ENCODE assay signal across 8 cellular contexts in the genomic region with DNA sequence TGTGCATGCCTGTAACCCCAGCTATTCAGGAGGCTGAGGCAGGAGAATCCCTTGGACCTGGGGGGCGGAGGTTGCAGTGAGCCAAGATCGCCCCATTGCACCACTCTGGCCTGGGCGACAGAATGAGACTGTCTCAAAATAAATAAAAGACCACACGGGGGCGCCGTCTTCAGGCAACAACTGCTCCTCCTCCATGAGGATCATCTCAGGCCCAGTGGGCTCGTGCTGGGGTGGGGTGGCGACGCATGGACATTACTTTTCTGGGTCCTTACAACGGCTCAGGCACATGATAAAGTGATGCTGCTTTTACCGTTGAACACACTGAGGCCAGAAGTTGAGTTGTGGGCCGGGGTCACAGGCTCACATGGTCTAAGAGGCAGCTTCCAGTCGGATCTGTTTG. TPM values are rescaled to one million over a fixed set of nuclear protein-coding genes. Genes with fewer than 3 reads are reported as not detected.
DNase-seq lines count a peak whose midpoint lies in the region; ATAC-seq and TF ChIP-seq lines count a peak whose summit lies in the region.

No MANE protein-coding gene starts in this region.

- H3K4me3 Mint-ChIP-seq in naive thymus-derived CD8-positive, alpha-beta T cell = peak overlapping the region in 3 of 10 donors; percentile 12 to 23 (median 18)

- H3K4me1 Mint-ChIP-seq in naive thymus-derived CD8-positive, alpha-beta T cell = peaks cover 26 to 65% (median 50%) of the 10 kb centered on the region in 4 donors

- H3K27me3 Mint-ChIP-seq in naive thymus-derived CD8-positive, alpha-beta T cell = peaks cover 3 to 27% (median 3%) of the 10 kb centered on the region in 5 donors

- H3K36me3 Mint-ChIP-seq in naive thymus-derived CD8-positive, alpha-beta T cell = no peaks in the 10 kb centered on the region

- no peaks in the 10 kb centered on the region for H3K9me3 Mint-ChIP-seq in naive thymus-derived CD8-positive, alpha-beta T cell

- peak; percentile 48 for TF ChIP-seq CTCF in BJ (IDR thresholded peaks at IDR 0.05; ENCODE audit: insufficient read depth, low read depth, low read length)
- TF ChIP-seq CTCF in GM13977 (IDR thresholded peaks at IDR 0.05; ENCODE audit: extremely low read depth, insufficient read depth, missing control alignments) = peak; percentile 63
- peak; percentile 68; the same call in 1 of the 2 replicates for TF ChIP-seq CTCF in Panc1 (IDR thresholded peaks at IDR 0.05)
- TF ChIP-seq CTCF in ascending aorta (IDR thresholded peaks at IDR 0.05) = peak in 1 of 3 experiments; percentile 27

- CTCF ChIA-PET in BJ (lab: Yijun Ruan, JAX) = interaction anchor here (0.6 to 1.3 kb wide), 5 partner anchors 11 to 589 kb away, joined by 3 read pairs; no protein-coding TSS in a partner anchor
- CTCF ChIA-PET in Panc1 (lab: Charles Lee) = interaction anchor here (0.6 kb wide), 2 partner anchors 42 to 155 kb away, joined by 3 to 9 read pairs; no protein-coding TSS in a partner anchor

- in situ Hi-C loops in GM13977 (cut with MboI; ENCODE audit: low pct_unique_long_range_greater_than_20kb, low sequenced_read_pairs, unreplicated experiment) (no loop called here), Panc1 (cut with HindIII; ENCODE audit: low pct_unique_long_range_greater_than_20kb, low sequenced_read_pairs) (no loop called here)

- BruUV-seq in Panc1 (replicated peaks; lab: Mats Ljungman, UMichigan) = no TSS peak

- peak overlapping the region in 1 of 10 donors; percentile 36 for H3K27ac Mint-ChIP-seq in naive thymus-derived CD8-positive, alpha-beta T cell

- H3K9me3 ChIP-seq in Panc1 (ENCODE audit: control insufficient read depth, insufficient read depth, low read depth, low read length) = no peaks in the 10 kb centered on the region
- no peaks in the 10 kb centered on the region for H3K9me3 ChIP-seq in ascending aorta

- POLR2A ChIA-PET in BJ (lab: Charles Lee) (no interaction called here), Panc1 (lab: Charles Lee) (no interaction called here)
- POLR2A ChIA-PET in naive thymus-derived CD8-positive, alpha-beta T cell (lab: Charles Lee) = no interaction called here

- no peaks in the 10 kb centered on the region for H3K36me3 ChIP-seq in BJ (ENCODE audit: control insufficient read depth, insufficient read depth, low read length)
- H3K36me3 ChIP-seq in Panc1 (ENCODE audit: control insufficient read depth, insufficient read depth, low read length) = no peaks in the 10 kb centered on the region
- H3K36me3 ChIP-seq in ascending aorta = no peaks in the 10 kb centered on the region

- DNase-seq in BJ (ENCODE audit: low read depth) (no peak), GM13977 (ENCODE audit: low spot score) (peak; percentile 74), Panc1 (ENCODE audit: low read depth, low spot score) (no peak), cerebellar cortex (ENCODE audit: low spot score) (peak; percentile 40), NCI-H2029 treated with DMSO at 0.1 percent for 48 hours (lab: John Stamatoyannopoulos, UW) (no peak), ascending aorta (ENCODE audit: low spot score in 2 of 2) (no peak)
- peak in 7 of 10 donors; percentile 20 to 72 (median 38) for DNase-seq in naive thymus-derived CD8-positive, alpha-beta T cell

- H3K4me3 ChIP-seq in BJ (ENCODE audit: low read depth, low read length) (no peak overlapping the region), Panc1 (ENCODE audit: low read depth in 2 of 2, low read length in 2 of 2) (no peak overlapping the region), ascending aorta (no peak overlapping the region)

- no peaks in the 10 kb centered on the region for H3K4me1 ChIP-seq in Panc1 (ENCODE audit: control insufficient read depth, insufficient read depth, low read length)
- H3K4me1 ChIP-seq in ascending aorta = no peaks in the 10 kb centered on the region

- intact Hi-C loops in Panc1 (cut with micrococcal nuclease; ENCODE audit: unreplicated experiment) = no loop called here
- intact Hi-C loops in ascending aorta (cut with DNase I) = no loop called here

- H3K27ac ChIP-seq in Panc1 (ENCODE audit: low read length) = no peak overlapping the region
- no peak overlapping the region for H3K27ac ChIP-seq in ascending aorta

- H3K27me3 ChIP-seq in BJ (ENCODE audit: control insufficient read depth, insufficient read depth, low read length) = peaks cover 2% of the 10 kb centered on the region; the same call in 1 of the 2 replicates
- no peaks in the 10 kb centered on the region for H3K27me3 ChIP-seq in Panc1 (ENCODE audit: control insufficient read depth, insufficient read depth, low read length)
- no peaks in the 10 kb centered on the region for H3K27me3 ChIP-seq in ascending aorta

- ATAC-seq in Panc1 (no peak), HG03280 (IDR thresholded peaks at IDR 0.05; ENCODE audit: unreplicated experiment) (no peak)
- no peak for ATAC-seq in naive thymus-derived CD8-positive, alpha-beta T cell

RNA-seq across cellular contexts. Expression of gene PRMT7, which starts 56.2 kb away (rescaled TPM):
- polyA plus RNA-seq in BJ (2011; rRNA removed) = 24.0 and 40.0 TPM in 2 replicates
- 21.3 and 41.6 TPM in 2 replicates for polyA minus RNA-seq in BJ (2011; rRNA and poly(A)+ RNA removed)
- total RNA-seq in Panc1 (2021; ENCODE audit: unreplicated experiment) = 33.1 TPM
- polyA plus RNA-seq in Panc1 (2012; ENCODE audit: insufficient read length) = 37.1 TPM
- total RNA-seq in naive thymus-derived CD8-positive, alpha-beta T cell = 100 to 1,000 TPM; 110 to 112 TPM
- polyA plus RNA-seq in naive thymus-derived CD8-positive, alpha-beta T cell = 10 to 100 TPM; 35.7 to 49.9 (median 43.2) TPM
- 25.1 TPM for total RNA-seq in ascending aorta

RNA-seq across cellular contexts. Expression of gene SLC7A6OS, which starts 56.3 kb away (rescaled TPM):
- polyA plus RNA-seq in BJ (2011; rRNA removed) = 5.3 and 6.9 TPM in 2 replicates
- polyA minus RNA-seq in BJ (2011; rRNA and poly(A)+ RNA removed) = 3.6 and 3.7 TPM in 2 replicates
- total RNA-seq in Panc1 (2021; ENCODE audit: unreplicated experiment) (16.0 TPM), ascending aorta (14.4 TPM)
- 7.7 TPM for polyA plus RNA-seq in Panc1 (2012; ENCODE audit: insufficient read length)
- total RNA-seq in naive thymus-derived CD8-positive, alpha-beta T cell = 10 to 100 TPM; 46.0 to 52.0 TPM
- polyA plus RNA-seq in naive thymus-derived CD8-positive, alpha-beta T cell = 10 to 100 TPM; 18.8 to 27.5 (median 23.3) TPM

Comparison
In these comparisons a context has a peak if more than half of its experiments do, and no peak if none do; other contexts are left out.
1. DNase-seq: peak in GM13977 (single experiment), cerebellar cortex (single experiment) and naive thymus-derived CD8-positive, alpha-beta T cell (7 of 10); none in BJ (single experiment), Panc1 (single experiment), NCI-H2029 treated with DMSO at 0.1 percent for 48 hours (single experiment) and ascending aorta (0 of 2).